21 cellular contexts compared by ENCODE assay signal in genomic region chr2:66541646-66542045, GRCh38.
A peak's percentile ranks its signal among the peaks of the same experiment; 100 is the strongest.
DNase-seq lines count a peak whose midpoint lies in the region; ATAC-seq and TF ChIP-seq lines count a peak whose summit lies in the region.
"Had no signal": no experiment of that assay in that cellular context is flagged by ENCODE, and none has a peak within 500 bp of the region (broad histone marks: within the 10 kb centered on the region; RNA-seq: fewer than 3 reads in every experiment).

No MANE protein-coding gene starts in this region.

- H3K4me1 ChIP-seq in cardiac muscle cell (ENCODE audit: low read depth) (peaks cover 29% of the 10 kb centered on the region), right cardiac atrium (ENCODE audit: control insufficient read depth, insufficient read depth, low read length) (peaks cover 6% of the 10 kb centered on the region), upper lobe of right lung (no peaks in the 10 kb centered on the region)
- H3K4me1 ChIP-seq: BLaER1 treated with 17β-estradiol and CSF1 and Interleukin-3, amounts not matched to agents 10 nM and 100 nM had no signal

- TF ChIP-seq EP300 in neural cell (conservative IDR thresholded peaks at IDR 0.05; ENCODE audit: poor library complexity, severe bottlenecking), result no peak

- peaks cover 5% of the 10 kb centered on the region for H3K79me2 ChIP-seq in neural cell (replicated peaks; ENCODE audit: insufficient read depth, low read length)

- H2AFZ ChIP-seq in neural cell (ENCODE audit: low read depth, low read length), result no peak overlapping the region

- peaks cover 6% of the 10 kb centered on the region for H3K36me3 ChIP-seq in cardiac muscle cell
- H3K36me3 ChIP-seq in neural cell (ENCODE audit: insufficient read depth, low read length), result no peaks in the 10 kb centered on the region
- H3K36me3 ChIP-seq in upper lobe of right lung, result no peaks in the 10 kb centered on the region
- H3K36me3 ChIP-seq: BLaER1 treated with 17β-estradiol and CSF1 and Interleukin-3, amounts not matched to agents 10 nM and 100 nM had no signal

- 89% methylated on average over 4 of the region's 4 CpGs for WGBS in right cardiac atrium

- H3K4me2 ChIP-seq in neural cell (ENCODE audit: low read length), result no peak overlapping the region
- H3K4me2 ChIP-seq: BLaER1 treated with 17β-estradiol and CSF1 and Interleukin-3, amounts not matched to agents 10 nM and 100 nM had no signal

- H3K4me3 ChIP-seq in cardiac muscle cell (no peak overlapping the region), right cardiac atrium (ENCODE audit: low read length) (no peak overlapping the region), neural cell (ENCODE audit: low read length) (no peak overlapping the region), upper lobe of right lung (no peak overlapping the region)
- H3K4me3 ChIP-seq: BLaER1 treated with 17β-estradiol and CSF1 and Interleukin-3, amounts not matched to agents 10 nM and 100 nM had no signal

- DNase-seq in cardiac muscle cell (ENCODE audit: low read depth in 1 of 2, low spot score in 1 of 2) (no peak), right cardiac atrium (no peak), head of caudate nucleus (peak in 36 of 42 donors; percentile 6 to 82 (median 43)), upper lobe of right lung (no peak)
- DNase-seq: 8988T; DMS153; EL; H7; MM.1S; NCI-H1105 treated with DMSO at 0.1 percent for 48 hours; NCI-H2081 treated with DMSO at 0.1 percent for 48 hours; NCI-H524 treated with DMSO at 0.1 percent for 48 hours; NK-92 treated with Interleukin-12 subunit alpha and Interleukin-12 subunit beta, amount 100 ng/mL, for 24 hours; OCI-M1 had no signal

- intact Hi-C loops in right cardiac atrium (cut with DNase I), result no loop called here
- intact Hi-C loops in head of caudate nucleus (cut with DNase I), result no loop called here
- intact Hi-C loops in upper lobe of right lung (cut with DNase I), result no loop called here

- TF ChIP-seq CTCF in cardiac muscle cell (IDR thresholded peaks at IDR 0.05; ENCODE audit: low read depth, low read length), result no peak
- TF ChIP-seq CTCF in neural cell (IDR thresholded peaks at IDR 0.05; ENCODE audit: poor library complexity, severe bottlenecking), result no peak
- TF ChIP-seq CTCF in upper lobe of right lung (IDR thresholded peaks at IDR 0.05), result no peak

- no peaks in the 10 kb centered on the region for H3K9me2 ChIP-seq in neural cell (ENCODE audit: insufficient read depth, low read length)

- no peaks in the 10 kb centered on the region for H3F3A ChIP-seq in neural cell (ENCODE audit: insufficient read depth, low read length, poor library complexity, severe bottlenecking)

- H3K27me3 ChIP-seq in cardiac muscle cell, result no peaks in the 10 kb centered on the region
- H3K27me3 ChIP-seq in right cardiac atrium (ENCODE audit: control insufficient read depth, insufficient read depth), result no peaks in the 10 kb centered on the region
- H3K27me3 ChIP-seq in neural cell (ENCODE audit: insufficient read depth, low read depth, low read length), result no peaks in the 10 kb centered on the region
- H3K27me3 ChIP-seq in upper lobe of right lung, result no peaks in the 10 kb centered on the region
- H3K27me3 ChIP-seq: BLaER1 treated with 17β-estradiol and CSF1 and Interleukin-3, amounts not matched to agents 10 nM and 100 nM had no signal

- H4K20me1 ChIP-seq in neural cell (ENCODE audit: insufficient read depth), result no peaks in the 10 kb centered on the region
- H4K20me1 ChIP-seq: BLaER1 treated with 17β-estradiol and CSF1 and Interleukin-3, amounts not matched to agents 10 nM and 100 nM had no signal

- ATAC-seq in right cardiac atrium (no peak), GM19023 (IDR thresholded peaks at IDR 0.05; ENCODE audit: unreplicated experiment) (no peak), upper lobe of right lung (no peak), GM18520 (IDR thresholded peaks at IDR 0.05; ENCODE audit: unreplicated experiment) (no peak)
- ATAC-seq: HepG2 had no signal

- H3K9me3 ChIP-seq in cardiac muscle cell (ENCODE audit: low read depth) (no peaks in the 10 kb centered on the region), right cardiac atrium (ENCODE audit: control insufficient read depth, low read length) (no peaks in the 10 kb centered on the region), neural cell (ENCODE audit: low read length) (no peaks in the 10 kb centered on the region), upper lobe of right lung (no peaks in the 10 kb centered on the region)
- H3K9me3 ChIP-seq: BLaER1 treated with 17β-estradiol and CSF1 and Interleukin-3, amounts not matched to agents 10 nM and 100 nM had no signal

- TF ChIP-seq RAD21 in neural cell (conservative IDR thresholded peaks at IDR 0.05), result no peak

- H3K27ac ChIP-seq in cardiac muscle cell (peak overlapping the region; percentile 43), right cardiac atrium (ENCODE audit: low read length) (no peak overlapping the region), neural cell (ENCODE audit: low read length) (no peak overlapping the region), temporal lobe (ENCODE audit: low read depth, low read length) (peak overlapping the region; percentile 86), upper lobe of right lung (no peak overlapping the region)
- H3K27ac ChIP-seq: BLaER1 treated with 17β-estradiol and CSF1 and Interleukin-3, amounts not matched to agents 10 nM and 100 nM; RWPE1 had no signal

- H3K9ac ChIP-seq in neural cell (ENCODE audit: low read length), result peak overlapping the region; percentile 5
- H3K9ac ChIP-seq: BLaER1 treated with 17β-estradiol and CSF1 and Interleukin-3, amounts not matched to agents 10 nM and 100 nM had no signal

TF ChIP-seq in neural cell, 6 proteins besides CTCF, POLR2A, EP300 and RAD21:
- TF ChIP-seq TAF1 (IDR thresholded peaks at IDR 0.05; ENCODE audit: low read depth), result no peak
- TF ChIP-seq EZH2 (IDR thresholded peaks at IDR 0.05; ENCODE audit: borderline replicate concordance, insufficient read depth, low read length, poor library complexity, severe bottlenecking), result no peak
- no peak for TF ChIP-seq POLR2AphosphoS5 (IDR thresholded peaks at IDR 0.05)
- TF ChIP-seq MXI1 (conservative IDR thresholded peaks at IDR 0.05; ENCODE audit: poor library complexity, severe bottlenecking), result no peak
- TF ChIP-seq SMC3 (conservative IDR thresholded peaks at IDR 0.05; ENCODE audit: poor library complexity), result no peak
- TF ChIP-seq REST (IDR thresholded peaks at IDR 0.05; ENCODE audit: borderline replicate concordance), result no peak

Comparison
In these comparisons a context has a peak if more than half of its experiments do, and no peak if none do; other contexts are left out.
1. H3K27ac ChIP-seq: peak in cardiac muscle cell (single experiment) and temporal lobe (single experiment); none in right cardiac atrium (single experiment), neural cell (single experiment) and upper lobe of right lung (single experiment).
2. DNase-seq: peak in head of caudate nucleus (36 of 42); none in cardiac muscle cell (0 of 2), right cardiac atrium (0 of 3) and upper lobe of right lung (single experiment).